9 cellular contexts compared by ENCODE assay signal in the genomic region with DNA sequence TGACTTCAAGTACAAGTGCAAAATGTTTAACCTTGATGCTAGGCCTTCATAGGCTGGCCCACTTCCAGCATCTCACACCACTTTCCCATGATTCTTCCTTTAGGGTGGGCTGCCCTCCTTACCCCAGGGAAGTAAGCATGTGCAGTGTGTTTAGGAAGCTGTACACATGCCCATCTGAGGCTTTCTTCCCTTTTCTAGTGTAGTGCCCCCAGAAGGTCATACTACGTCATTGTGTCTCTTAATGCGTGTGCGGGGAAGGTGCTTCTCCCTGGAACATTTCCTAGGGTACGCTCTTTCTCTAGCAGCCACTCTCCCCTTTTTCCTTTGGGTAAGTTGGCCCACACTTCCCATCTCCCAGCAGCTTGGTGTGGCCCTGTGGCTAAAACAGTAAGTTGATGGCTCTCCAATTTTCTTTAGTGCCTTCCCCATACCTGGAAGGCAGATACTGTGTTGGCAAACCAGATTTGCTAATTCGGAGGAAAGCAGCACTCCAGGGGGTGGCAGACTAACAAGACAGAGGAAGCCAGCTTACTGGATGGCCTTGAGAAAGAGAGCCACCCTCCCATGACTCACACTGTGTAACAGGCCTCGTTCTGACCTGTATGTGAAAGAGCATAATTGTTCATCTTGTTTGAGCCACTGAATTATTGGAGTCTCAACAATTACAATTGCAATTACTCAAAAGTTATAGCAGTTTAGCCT. TPM values are rescaled to one million over a fixed set of nuclear protein-coding genes. Genes with fewer than 3 reads are reported as not detected.
DNase-seq lines count a peak whose midpoint lies in the region; ATAC-seq, FAIRE-seq and TF ChIP-seq lines count a peak whose summit lies in the region.
"Had no signal": no experiment of that assay in that cellular context is flagged by ENCODE, and none has a peak within 500 bp of the region (broad histone marks: within the 10 kb centered on the region; RNA-seq: fewer than 3 reads in every experiment).

No MANE protein-coding gene starts in this region.

- H3K27me3 Mint-ChIP-seq in osteocyte (ENCODE audit: unreplicated experiment), result peaks cover 9% of the 10 kb centered on the region

- no TSS peak for BruUV-seq in endothelial cell of umbilical vein (replicated peaks; lab: Mats Ljungman, UMichigan)

- H3K9me1 ChIP-seq in endothelial cell of umbilical vein (replicated peaks; ENCODE audit: control insufficient read depth, extremely low read depth, insufficient read depth, low read length), result no peaks in the 10 kb centered on the region

- peaks cover 6% of the 10 kb centered on the region for H3K4me1 ChIP-seq in endothelial cell of umbilical vein (ENCODE audit: control insufficient read depth, extremely low read depth, insufficient read depth, low read length)

- H3K4me3 ChIP-seq in endothelial cell of umbilical vein (replicated peaks in 1 of 3; ENCODE audit: insufficient read depth in 1 of 3, low read depth in 1 of 3, low read length in 3 of 3), result no peak overlapping the region

- no peaks in the 10 kb centered on the region for H3K9me3 ChIP-seq in endothelial cell of umbilical vein (replicated peaks; ENCODE audit: control insufficient read depth, insufficient read depth, low read length)

- H3K27me3 ChIP-seq in endothelial cell of umbilical vein (ENCODE audit: control insufficient read depth in 2 of 2, insufficient read depth in 2 of 2, low read length in 2 of 2), result peaks cover 0 to 4% of the 10 kb centered on the region in 2 experiments

- no peak for TF ChIP-seq CTCF in endothelial cell of umbilical vein (IDR thresholded peaks at IDR 0.05; ENCODE audit: extremely low read depth in 1 of 2, insufficient read depth in 1 of 2, low read depth in 1 of 2, low read length in 2 of 2)
- TF ChIP-seq CTCF in osteocyte (IDR thresholded peaks at IDR 0.05), result no peak

- H3K4me3 Mint-ChIP-seq in osteocyte (ENCODE audit: unreplicated experiment), result no peak overlapping the region

- no peaks in the 10 kb centered on the region for H4K20me1 ChIP-seq in endothelial cell of umbilical vein (replicated peaks; ENCODE audit: control insufficient read depth, extremely low read depth, insufficient read depth, low read length)

- peak overlapping the region; percentile 78 for H3K27ac Mint-ChIP-seq in osteocyte (ENCODE audit: unreplicated experiment)

- H3K27ac ChIP-seq in endothelial cell of umbilical vein (ENCODE audit: insufficient read depth, low read depth, low read length), result no peak overlapping the region

- no peaks in the 10 kb centered on the region for H3K9me3 Mint-ChIP-seq in osteocyte (ENCODE audit: unreplicated experiment)

- FAIRE-seq in endothelial cell of umbilical vein (lab: Jason Lieb, UNC), result peak; percentile 75

- CTCF ChIA-PET in endothelial cell of umbilical vein (lab: Charles Lee), result interaction anchor here (0.7 to 1.2 kb wide), 3 partner anchors 8 to 20 kb away, joined by 3 to 5 read pairs (median 3); no protein-coding TSS in a partner anchor

- H3K9ac ChIP-seq in endothelial cell of umbilical vein (replicated peaks; ENCODE audit: extremely low read depth, insufficient read depth, low read length), result no peak overlapping the region

- peak overlapping the region; percentile 2 for H2AFZ ChIP-seq in endothelial cell of umbilical vein (ENCODE audit: low read depth, low read length)

- no peak overlapping the region for H3K4me2 ChIP-seq in endothelial cell of umbilical vein (ENCODE audit: insufficient read depth, low read length)

- POLR2A ChIA-PET in endothelial cell of umbilical vein (lab: Charles Lee), result no interaction called here

- H3K79me2 ChIP-seq in endothelial cell of umbilical vein (ENCODE audit: control insufficient read depth, insufficient read depth, low read length), result no peaks in the 10 kb centered on the region

- no peak for TF ChIP-seq POLR2A in endothelial cell of umbilical vein (IDR thresholded peaks at IDR 0.05; ENCODE audit: low read depth, low read length)

- H3K36me3 ChIP-seq in endothelial cell of umbilical vein (ENCODE audit: control insufficient read depth in 2 of 2, extremely low read depth in 1 of 2, insufficient read depth in 2 of 2, low read length in 2 of 2), result no peaks in the 10 kb centered on the region

- DNase-seq in GOT3 (lab: John Stamatoyannopoulos, UW) (peak; percentile 5), NOMO-1 (lab: John Stamatoyannopoulos, UW; ENCODE audit: unreplicated experiment in 2 of 2) (peak; percentile 74 to 89), endothelial cell of umbilical vein (ENCODE audit: low read depth, low spot score) (peak; percentile 63), osteocyte (ENCODE audit: extremely low spot score, unreplicated experiment) (no peak), NCI-H1105 treated with DMSO at 0.1 percent for 48 hours (lab: John Stamatoyannopoulos, UW) (no peak), cortex of kidney (lab: John Stamatoyannopoulos, UW) (no peak)
- no peak for DNase-seq in stimulated activated CD4-positive, alpha-beta T cell treated with anti-CD3 and anti-CD28 coated beads, Interleukin-2, amount 100 ng/mL, for 24 hours
- DNase-seq: hippocampal formation had no signal

- no peaks in the 10 kb centered on the region for H3K36me3 Mint-ChIP-seq in osteocyte (ENCODE audit: unreplicated experiment)

- dilution Hi-C loops in endothelial cell of umbilical vein (cut with MboI; ENCODE audit: extremely low pct_ligation_motif_present, low sequenced_read_pairs), result no loop called here

- H3K4me1 Mint-ChIP-seq in osteocyte (ENCODE audit: unreplicated experiment), result peaks cover 10% of the 10 kb centered on the region

- intact Hi-C loops in endothelial cell of umbilical vein (cut with micrococcal nuclease), result no loop called here

- ATAC-seq in GM19395 (IDR thresholded peaks at IDR 0.05; ENCODE audit: unreplicated experiment), result no peak

TF ChIP-seq in endothelial cell of umbilical vein, 7 proteins besides CTCF, POLR2A, EP300 and RAD21 (continues in another document):
- TF ChIP-seq FOS (IDR thresholded peaks at IDR 0.05; ENCODE audit: borderline replicate concordance, insufficient read depth, low read length) (peak; percentile 82), POLR2AphosphoS5 (IDR thresholded peaks at IDR 0.05; ENCODE audit: insufficient read depth, low read depth, low read length) (no peak), MYC (IDR thresholded peaks at IDR 0.05; ENCODE audit: low read depth, low read length) (no peak)
- TF ChIP-seq, protein P1, sequence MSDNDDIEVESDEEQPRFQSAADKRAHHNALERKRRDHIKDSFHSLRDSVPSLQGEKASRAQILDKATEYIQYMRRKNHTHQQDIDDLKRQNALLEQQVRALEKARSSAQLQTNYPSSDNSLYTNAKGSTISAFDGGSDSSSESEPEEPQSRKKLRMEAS (IDR thresholded peaks at IDR 0.05; ENCODE audit: insufficient read depth, insufficient read length), result no peak

RNA-seq across cellular contexts. Expression of a gene that starts 1.1 kb away (rescaled TPM):
- total RNA-seq in endothelial cell of umbilical vein (not detected in 2 replicates), osteocyte (not detected in 2 replicates)
- not detected in 2 replicates for polyA plus RNA-seq in endothelial cell of umbilical vein
- not detected in 2 replicates for polyA plus RNA-seq in endothelial cell of umbilical vein (2011; cell fraction: cytosol; rRNA removed)
- not detected in 2 replicates for polyA plus RNA-seq in endothelial cell of umbilical vein (2011; cell fraction: nucleus; rRNA removed)
- polyA plus RNA-seq in endothelial cell of umbilical vein (2012), result not detected in 2 replicates
- not detected in 2 replicates for polyA minus RNA-seq in endothelial cell of umbilical vein
- not detected for polyA minus RNA-seq in endothelial cell of umbilical vein (2011; cell fraction: cytosol; rRNA and poly(A)+ RNA removed)
- not detected in 2 replicates for polyA minus RNA-seq in endothelial cell of umbilical vein (2011; cell fraction: nucleus; rRNA and poly(A)+ RNA removed)

RNA-seq across cellular contexts. Expression of a gene that starts 6.7 kb away (rescaled TPM):
- total RNA-seq in endothelial cell of umbilical vein (36.3 and 41.5 TPM in 2 replicates), osteocyte (not detected in 2 replicates)
- 24.8 and 29.1 TPM in 2 replicates for polyA plus RNA-seq in endothelial cell of umbilical vein
- 22.8 and 29.4 TPM in 2 replicates for polyA plus RNA-seq in endothelial cell of umbilical vein (2011; cell fraction: cytosol; rRNA removed)
- 12.3 and 14.4 TPM in 2 replicates for polyA plus RNA-seq in endothelial cell of umbilical vein (2011; cell fraction: nucleus; rRNA removed)
- 27.0 and 31.3 TPM in 2 replicates for polyA plus RNA-seq in endothelial cell of umbilical vein (2012)
- 10.5 and 11.6 TPM in 2 replicates for polyA minus RNA-seq in endothelial cell of umbilical vein
- polyA minus RNA-seq in endothelial cell of umbilical vein (2011; cell fraction: cytosol; rRNA and poly(A)+ RNA removed), result 12.3 TPM
- 6.2 and 10.3 TPM in 2 replicates for polyA minus RNA-seq in endothelial cell of umbilical vein (2011; cell fraction: nucleus; rRNA and poly(A)+ RNA removed)

RNA-seq across cellular contexts. Expression of a gene that starts 32.8 kb away (rescaled TPM):
- 39.6 and 41.1 TPM in 2 replicates for total RNA-seq in endothelial cell of umbilical vein
- polyA plus RNA-seq in endothelial cell of umbilical vein, result 7.9 and 8.0 TPM in 2 replicates
- 7.9 and 8.3 TPM in 2 replicates for polyA plus RNA-seq in endothelial cell of umbilical vein (2011; cell fraction: cytosol; rRNA removed)
- 12.6 and 17.0 TPM in 2 replicates for polyA plus RNA-seq in endothelial cell of umbilical vein (2011; cell fraction: nucleus; rRNA removed)
- polyA plus RNA-seq in endothelial cell of umbilical vein (2012), result 17.7 and 27.8 TPM in 2 replicates
- 14.6 and 15.1 TPM in 2 replicates for polyA minus RNA-seq in endothelial cell of umbilical vein
- 21.1 TPM for polyA minus RNA-seq in endothelial cell of umbilical vein (2011; cell fraction: cytosol; rRNA and poly(A)+ RNA removed)
- 21.9 and 28.1 TPM in 2 replicates for polyA minus RNA-seq in endothelial cell of umbilical vein (2011; cell fraction: nucleus; rRNA and poly(A)+ RNA removed)
- 48.7 and 49.7 TPM in 2 replicates for total RNA-seq in osteocyte

RNA-seq across cellular contexts. Expression of a gene that starts 41.8 kb away (rescaled TPM):
- total RNA-seq in endothelial cell of umbilical vein (36.7 and 46.9 TPM in 2 replicates), osteocyte (28.2 and 34.1 TPM in 2 replicates)
- polyA plus RNA-seq in endothelial cell of umbilical vein, result 1.7 and 3.6 TPM in 2 replicates
- 8.0 and 9.7 TPM in 2 replicates for polyA plus RNA-seq in endothelial cell of umbilical vein (2011; cell fraction: cytosol; rRNA removed)
- 8.9 and 14.2 TPM in 2 replicates for polyA plus RNA-seq in endothelial cell of umbilical vein (2011; cell fraction: nucleus; rRNA removed)
- polyA plus RNA-seq in endothelial cell of umbilical vein (2012), result 34.1 and 43.4 TPM in 2 replicates
- polyA minus RNA-seq in endothelial cell of umbilical vein, result 9.4 and 11.0 TPM in 2 replicates
- 22.8 TPM for polyA minus RNA-seq in endothelial cell of umbilical vein (2011; cell fraction: cytosol; rRNA and poly(A)+ RNA removed)
- polyA minus RNA-seq in endothelial cell of umbilical vein (2011; cell fraction: nucleus; rRNA and poly(A)+ RNA removed), result 13.8 and 17.9 TPM in 2 replicates

RNA-seq across cellular contexts. Expression of a gene that starts 41.9 kb away (rescaled TPM):
- 17.7 and 23.4 TPM in 2 replicates for total RNA-seq in endothelial cell of umbilical vein
- polyA plus RNA-seq in endothelial cell of umbilical vein, result 10.8 and 11.6 TPM in 2 replicates
- 10.2 and 12.2 TPM in 2 replicates for polyA plus RNA-seq in endothelial cell of umbilical vein (2011; cell fraction: cytosol; rRNA removed)
- 77.4 and 95.1 TPM in 2 replicates for polyA plus RNA-seq in endothelial cell of umbilical vein (2011; cell fraction: nucleus; rRNA removed)
- 22.3 and 23.1 TPM in 2 replicates for polyA plus RNA-seq in endothelial cell of umbilical vein (2012)
- 14.0 and 14.4 TPM in 2 replicates for polyA minus RNA-seq in endothelial cell of umbilical vein
- 4.8 TPM for polyA minus RNA-seq in endothelial cell of umbilical vein (2011; cell fraction: cytosol; rRNA and poly(A)+ RNA removed)
- polyA minus RNA-seq in endothelial cell of umbilical vein (2011; cell fraction: nucleus; rRNA and poly(A)+ RNA removed), result 14.9 and 25.1 TPM in 2 replicates
- total RNA-seq in osteocyte, result 17.8 and 17.9 TPM in 2 replicates

Comparison
In these comparisons a context has a peak if more than half of its experiments do, and no peak if none do; other contexts are left out.
1. DNase-seq: peak in GOT3 (single experiment), NOMO-1 (2 of 2) and endothelial cell of umbilical vein (single experiment); none in osteocyte (single experiment), NCI-H1105 treated with DMSO at 0.1 percent for 48 hours (single experiment), stimulated activated CD4-positive, alpha-beta T cell treated with anti-CD3 and anti-CD28 coated beads, Interleukin-2, amount 100 ng/mL, for 24 hours (0 of 2) and cortex of kidney (single experiment).
2. RNA of a gene that starts 6.7 kb away (total RNA-seq): 36.3 to 41.5 TPM in endothelial cell of umbilical vein; not detected in osteocyte; every median in the first group is over 10 times any median in the second.